In genomic region chr6:111480988-111481830, GRCh38 we compare ENCODE assay signal across 8 cellular contexts. TPM values are rescaled to one million over a fixed set of nuclear protein-coding genes. Genes with fewer than 3 reads are reported as not detected.
DNase-seq lines count a peak whose midpoint lies in the region; TF ChIP-seq lines count a peak whose summit lies in the region.

No MANE protein-coding gene starts in this region.

- no peaks in the 10 kb centered on the region for H3K36me3 ChIP-seq in stomach

- H3K27ac Mint-ChIP-seq in activated CD4-positive, alpha-beta memory T cell treated with anti-CD3 and anti-CD28 coated beads, Interleukin-2, amount 10 ng/mL, durations not matched to agents 7 days and 5 days: peak overlapping the region; percentile 88

- H3K9me3 ChIP-seq in iPS-18c (ENCODE audit: control insufficient read depth, insufficient read depth, low read length) (no peaks in the 10 kb centered on the region), stomach (no peaks in the 10 kb centered on the region)

- peak overlapping the region in 4 of 5 donors; percentile 99 to 100 (median 100) for H3K27ac ChIP-seq in stomach

- peak overlapping the region; percentile 95 for H3K4me3 Mint-ChIP-seq in activated CD4-positive, alpha-beta memory T cell treated with anti-CD3 and anti-CD28 coated beads, Interleukin-2, amount 10 ng/mL, durations not matched to agents 7 days and 5 days

- H3K4me1 Mint-ChIP-seq in activated CD4-positive, alpha-beta memory T cell treated with anti-CD3 and anti-CD28 coated beads, Interleukin-2, amount 10 ng/mL, durations not matched to agents 7 days and 5 days: peaks cover 49% of the 10 kb centered on the region

- CTCF ChIA-PET in activated CD4-positive, alpha-beta memory T cell treated with anti-CD3 and anti-CD28 coated beads, Interleukin-2, amount 10 ng/mL, durations not matched to agents 7 days and 5 days (lab: Charles Lee): interaction anchor here (1.7 kb wide), 1 partner anchor 222 kb away, joined by 10 read pairs; a partner anchor contains a TSS

- intact Hi-C loops in stomach (cut with DNase I; ENCODE audit: low total_unique reads): no loop called here

- no peak for TF ChIP-seq EP300 in stomach (IDR thresholded peaks at IDR 0.05)

- H3K4me3 ChIP-seq in HFF-Myc (replicated peaks; ENCODE audit: low read depth, low read length): peak overlapping the region; percentile 91
- H3K4me3 ChIP-seq in iPS-18c (ENCODE audit: insufficient read depth, low read depth, low read length): peak overlapping the region; percentile 82; the same call in 1 of the 2 replicates
- peak overlapping the region; percentile 74 to 97 (median 90) for H3K4me3 ChIP-seq in stomach

- H3K27me3 Mint-ChIP-seq in activated CD4-positive, alpha-beta memory T cell treated with anti-CD3 and anti-CD28 coated beads, Interleukin-2, amount 10 ng/mL, durations not matched to agents 7 days and 5 days: no peaks in the 10 kb centered on the region

- TF ChIP-seq CTCF in HFF-Myc (IDR thresholded peaks at IDR 0.05; ENCODE audit: low read depth, low read length, missing control alignments) (no peak), stomach (IDR thresholded peaks at IDR 0.05) (no peak), GM13976 (IDR thresholded peaks at IDR 0.05; ENCODE audit: borderline replicate concordance, control extremely low read depth, extremely low read depth, insufficient read depth, missing control alignments) (no peak), GM20000 (IDR thresholded peaks at IDR 0.05; ENCODE audit: extremely low read depth, missing control alignments) (no peak)

- H3K36me3 Mint-ChIP-seq in activated CD4-positive, alpha-beta memory T cell treated with anti-CD3 and anti-CD28 coated beads, Interleukin-2, amount 10 ng/mL, durations not matched to agents 7 days and 5 days (ENCODE audit: low read depth): no peaks in the 10 kb centered on the region

- H3K27me3 ChIP-seq in stomach: no peaks in the 10 kb centered on the region

- no peaks in the 10 kb centered on the region for H3K9me3 Mint-ChIP-seq in activated CD4-positive, alpha-beta memory T cell treated with anti-CD3 and anti-CD28 coated beads, Interleukin-2, amount 10 ng/mL, durations not matched to agents 7 days and 5 days

- POLR2A ChIA-PET in activated CD4-positive, alpha-beta memory T cell treated with anti-CD3 and anti-CD28 coated beads, Interleukin-2, amount 10 ng/mL, durations not matched to agents 7 days and 5 days (lab: Charles Lee): interaction anchor here (1.2 to 1.3 kb wide), 3 partner anchors 41 to 222 kb away, joined by 3 to 6 read pairs (median 3); partner anchors contain the start of gene TRAF3IP2

- H3K4me1 ChIP-seq in stomach: peaks cover 16 to 73% (median 50%) of the 10 kb centered on the region in 4 donors

- WGBS in stomach, 5 donors: 16 to 30% (median 25%) methylated on average over 6 of the region's 6 CpGs

- in situ Hi-C loops in GM13976 (cut with MboI; ENCODE audit: low sequenced_read_pairs, unreplicated experiment): no loop called here

- no peak for TF ChIP-seq POLR2A in stomach (IDR thresholded peaks at IDR 0.05)

- DNase-seq in AML-193 (lab: John Stamatoyannopoulos, UW) (peak; percentile 44 to 56), HFF-Myc (ENCODE audit: extremely low read depth, low read depth) (no peak), stomach (no peak), GM13976 (ENCODE audit: low spot score) (no peak), GM20000 (ENCODE audit: low spot score) (no peak)
- no peak for DNase-seq in activated CD4-positive, alpha-beta memory T cell treated with anti-CD3 and anti-CD28 coated beads, Interleukin-2, amount 10 ng/mL, durations not matched to agents 7 days and 5 days
- DNase-seq in stimulated activated CD8-positive, alpha-beta memory T cell treated with anti-CD3 and anti-CD28 coated beads, Interleukin-4, amount 100 ng/mL, for 48 hours: no peak

RNA-seq across cellular contexts. Expression of gene REV3L, which starts 1.8 kb away (rescaled TPM):
- total RNA-seq in activated CD4-positive, alpha-beta memory T cell treated with anti-CD3 and anti-CD28 coated beads, Interleukin-2, amount 10 ng/mL, durations not matched to agents 7 days and 5 days: 10 to 100 TPM; 19.8 to 22.9 TPM
- total RNA-seq in stomach: 100 to 1,000 TPM in 3 of 5 donors, 10 to 100 TPM in 2; 11.9 to 170 (median 103) TPM
- polyA plus RNA-seq in stomach: 10 to 100 TPM in 1 of 3 donors, 1 to 10 TPM in 2; 9.0 to 14.4 (median 9.4) TPM

Comparison
In these comparisons a context has a peak if more than half of its experiments do, and no peak if none do; other contexts are left out.
1. DNase-seq: peak in AML-193 (2 of 2); none in HFF-Myc (single experiment), activated CD4-positive, alpha-beta memory T cell treated with anti-CD3 and anti-CD28 coated beads, Interleukin-2, amount 10 ng/mL, durations not matched to agents 7 days and 5 days (single experiment), stomach (single experiment), GM13976 (single experiment), stimulated activated CD8-positive, alpha-beta memory T cell treated with anti-CD3 and anti-CD28 coated beads, Interleukin-4, amount 100 ng/mL, for 48 hours (single experiment) and GM20000 (single experiment).
2. Peak in every context shown above with its lines, with median percentiles within 50 percentile points of each other: H3K4me3 ChIP-seq.